8 cellular contexts compared by ENCODE assay signal in the genomic region with DNA sequence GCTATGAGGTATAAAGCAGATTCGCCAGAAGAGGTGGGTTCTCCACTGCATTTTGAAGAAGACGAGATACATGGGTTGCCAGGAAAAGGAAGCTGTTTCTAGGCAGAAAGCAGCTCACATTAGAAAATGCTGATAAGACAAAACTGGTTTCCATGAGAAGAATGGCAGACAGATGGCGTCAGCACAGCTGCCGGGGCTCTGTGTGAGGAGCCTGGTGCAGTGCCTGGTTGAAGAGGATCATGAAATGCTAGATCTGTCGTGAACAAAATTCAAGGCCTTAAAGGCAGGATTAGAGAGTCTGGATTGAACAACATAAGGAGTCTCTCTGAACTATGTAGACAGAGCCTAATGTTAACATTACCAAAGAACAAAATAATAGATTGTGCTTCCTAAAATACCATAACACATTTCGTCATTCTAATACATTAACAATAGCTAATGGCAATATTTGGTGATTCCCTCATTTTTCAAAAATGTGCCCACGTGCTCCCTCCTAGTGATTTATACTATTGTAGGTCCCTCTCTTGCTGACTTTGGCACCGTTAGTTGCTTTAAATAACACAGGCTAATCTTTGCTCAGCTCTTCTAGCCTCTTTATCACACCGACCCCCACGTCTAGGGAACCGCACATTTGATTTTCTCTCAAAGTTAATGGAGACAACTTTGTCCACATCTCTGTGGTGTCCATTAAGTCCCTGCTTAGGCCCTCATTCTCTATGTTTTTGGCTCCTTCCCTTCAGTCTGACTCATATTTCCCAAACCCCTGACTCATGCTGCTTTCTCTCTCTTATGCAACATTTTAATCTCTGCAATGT. TPM values are rescaled to one million over a fixed set of nuclear protein-coding genes. Genes with fewer than 3 reads are reported as not detected.
DNase-seq lines count a peak whose midpoint lies in the region; ATAC-seq and TF ChIP-seq lines count a peak whose summit lies in the region.

No MANE protein-coding gene starts in this region.

- DNase-seq in HS-5 (ENCODE audit: low read depth) (peak; percentile 88), amniotic epithelial cell (ENCODE audit: low read depth) (peak; percentile 98), right cardiac atrium (peak in 2 of 3 donors; percentile 17 to 55), stromal cell of bone marrow (ENCODE audit: low read depth) (peak; percentile 92), GM13977 (ENCODE audit: low spot score) (no peak)

- peak; percentile 79 to 89 for ATAC-seq in right cardiac atrium
- ATAC-seq in HG03196 (IDR thresholded peaks at IDR 0.05; ENCODE audit: unreplicated experiment): no peak
- no peak for ATAC-seq in HG03175 (IDR thresholded peaks at IDR 0.05; ENCODE audit: unreplicated experiment)
- ATAC-seq in activated CD4-positive, CD25-positive, alpha-beta regulatory T cell treated with anti-CD3 and anti-CD28 coated beads, Interleukin-2, amount 50 U/mL, for 24 hours: no peak

- H3K27me3 ChIP-seq in right cardiac atrium (ENCODE audit: control insufficient read depth, insufficient read depth): no peaks in the 10 kb centered on the region

- H3K9me3 ChIP-seq in right cardiac atrium (ENCODE audit: control insufficient read depth, low read length): no peaks in the 10 kb centered on the region

- 41% methylated on average over 11 of the region's 11 CpGs for WGBS in right cardiac atrium

- in situ Hi-C loops in GM13977 (cut with MboI; ENCODE audit: low pct_unique_long_range_greater_than_20kb, low sequenced_read_pairs, unreplicated experiment): no loop called here

- intact Hi-C loops in right cardiac atrium (cut with DNase I): loop anchor here in 1 of 4 donors (10.0 kb wide), 2 partner anchors 69 to 81 kb away; no protein-coding TSS in a partner anchor

- H3K27ac ChIP-seq in right cardiac atrium (ENCODE audit: low read length): peak overlapping the region; percentile 95

- TF ChIP-seq CTCF in GM13977 (IDR thresholded peaks at IDR 0.05; ENCODE audit: extremely low read depth, insufficient read depth, missing control alignments): no peak

- no peak overlapping the region for H3K4me3 ChIP-seq in right cardiac atrium (ENCODE audit: low read length)

- H3K4me1 ChIP-seq in right cardiac atrium (ENCODE audit: control insufficient read depth, insufficient read depth, low read length): peaks cover 16% of the 10 kb centered on the region

RNA-seq across cellular contexts. Expression of gene EFEMP1, which starts 38.2 kb away (rescaled TPM):
- total RNA-seq in right cardiac atrium: 100 to 1,000 TPM in 3 of 4 donors, 10 to 100 TPM in 1; 96.0 to 305 (median 164) TPM
- 131 TPM for polyA plus RNA-seq in right cardiac atrium

Comparison
In these comparisons a context has a peak if more than half of its experiments do, and no peak if none do; other contexts are left out.
1. ATAC-seq: peak in right cardiac atrium (2 of 2); none in HG03196 (single experiment), HG03175 (single experiment) and activated CD4-positive, CD25-positive, alpha-beta regulatory T cell treated with anti-CD3 and anti-CD28 coated beads, Interleukin-2, amount 50 U/mL, for 24 hours (0 of 2).